ENCODE assay signal across 8 cellular contexts in the genomic region with DNA sequence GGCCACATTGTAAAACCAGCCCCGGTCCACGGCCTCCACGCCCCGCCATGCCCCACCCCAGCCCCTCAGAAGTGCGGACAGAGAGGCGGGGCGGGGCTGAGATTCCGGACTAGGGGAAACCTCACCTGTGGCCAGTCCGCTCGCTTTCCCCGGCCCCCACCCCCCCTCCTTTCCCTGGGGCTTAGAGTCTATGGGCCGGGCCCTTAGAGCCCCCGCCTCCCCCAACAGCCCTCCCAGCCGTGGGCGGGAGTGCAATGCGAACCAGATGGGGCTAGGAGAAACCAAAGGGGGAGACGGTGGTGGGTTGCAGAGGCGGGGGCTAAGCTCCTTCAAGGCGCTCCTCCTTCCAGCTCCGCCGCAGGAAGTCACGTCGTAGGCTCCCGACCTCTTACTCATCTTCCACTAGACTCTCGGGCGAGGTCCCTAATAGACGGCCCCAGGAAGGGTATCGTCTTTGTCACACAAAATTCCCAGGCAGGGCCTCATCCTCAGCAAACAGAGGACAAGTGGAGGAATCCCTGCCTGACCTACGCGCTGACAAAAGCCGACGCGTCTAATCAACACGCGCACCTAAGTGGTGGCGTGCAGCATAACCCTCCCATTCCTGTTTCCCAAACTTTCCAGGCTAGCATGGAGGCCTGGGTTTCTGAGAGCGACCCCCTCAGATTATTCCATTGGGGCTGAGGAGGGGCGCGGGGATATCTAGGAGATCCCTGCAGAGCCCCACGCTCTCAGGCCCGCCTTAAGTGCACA. TPM values are rescaled to one million over a fixed set of nuclear protein-coding genes. Genes with fewer than 3 reads are reported as not detected.
DNase-seq lines count a peak whose midpoint lies in the region; ATAC-seq, FAIRE-seq and TF ChIP-seq lines count a peak whose summit lies in the region.

No MANE protein-coding gene starts in this region.

- H3K27me3 ChIP-seq in SJCRH30 (0 out of 2 replicates have a peak, but pooled peaks cover 8% of the 10 kb centered on the region), ovary (no peaks in the 10 kb centered on the region)

- 0 to 1% (median 0%) methylated on average over 32 to 41 of the region's 41 CpGs for WGBS in ovary, 3 donors

- intact Hi-C loops in activated naive CD4-positive, alpha-beta T cell treated with anti-CD3 and anti-CD28 coated beads for 36 hours (cut with micrococcal nuclease) = loop anchor here (1.0 to 5.0 kb wide), 11 partner anchors 10 to 451 kb away; partner anchors contain the start of genes ARHGAP9, DDIT3, NEMP1 and PRIM1
- intact Hi-C loops in ovary (cut with DNase I) = loop anchor here in 2 of 4 donors (2.0 kb wide), 2 partner anchors 19 to 23 kb away; partner anchors contain the start of gene STAT6 (in 1 of the 2)

- peak; percentile 35 for TF ChIP-seq POLR2A in ovary (IDR thresholded peaks at IDR 0.05)

- FAIRE-seq in D721Med (lab: Jason Lieb, UNC) = no peak
- no peak for FAIRE-seq in HTR-8/SVneo (lab: Jason Lieb, UNC)

- H3K9me3 ChIP-seq in SJCRH30 (replicated peaks) = no peaks in the 10 kb centered on the region
- H3K9me3 ChIP-seq in ovary = no peaks in the 10 kb centered on the region

- H3K4me3 Mint-ChIP-seq in activated naive CD4-positive, alpha-beta T cell treated with anti-CD3 and anti-CD28 coated beads for 36 hours = peak overlapping the region; percentile 91
- peak overlapping the region; percentile 92 for H3K4me3 Mint-ChIP-seq in type B pancreatic cell

- peaks cover 7% of the 10 kb centered on the region for H3K36me3 ChIP-seq in SJCRH30
- H3K36me3 ChIP-seq in ovary = no peaks in the 10 kb centered on the region

- H3K4me3 ChIP-seq in SJCRH30 (peak overlapping the region; percentile 59), ovary (peak overlapping the region; percentile 67)

- peaks cover 53% of the 10 kb centered on the region for H3K4me1 Mint-ChIP-seq in activated naive CD4-positive, alpha-beta T cell treated with anti-CD3 and anti-CD28 coated beads for 36 hours (ENCODE audit: low read depth)
- peaks cover 40% of the 10 kb centered on the region for H3K4me1 Mint-ChIP-seq in type B pancreatic cell (ENCODE audit: unreplicated experiment)

- H3K36me3 Mint-ChIP-seq in activated naive CD4-positive, alpha-beta T cell treated with anti-CD3 and anti-CD28 coated beads for 36 hours (ENCODE audit: low read depth) = peaks cover 26% of the 10 kb centered on the region
- peaks cover 7% of the 10 kb centered on the region for H3K36me3 Mint-ChIP-seq in type B pancreatic cell

- no peaks in the 10 kb centered on the region for H3K9me3 Mint-ChIP-seq in activated naive CD4-positive, alpha-beta T cell treated with anti-CD3 and anti-CD28 coated beads for 36 hours
- H3K9me3 Mint-ChIP-seq in type B pancreatic cell = no peaks in the 10 kb centered on the region

- peak; percentile 32 for ATAC-seq in GM21367 (IDR thresholded peaks at IDR 0.05; ENCODE audit: unreplicated experiment)

- H3K27ac Mint-ChIP-seq in activated naive CD4-positive, alpha-beta T cell treated with anti-CD3 and anti-CD28 coated beads for 36 hours = peak overlapping the region; percentile 99
- peak overlapping the region; percentile 99 for H3K27ac Mint-ChIP-seq in type B pancreatic cell

- peak; percentile 21 for DNase-seq in D721Med (ENCODE audit: insufficient read length, low spot score)
- DNase-seq in HTR-8/SVneo (ENCODE audit: insufficient read length, low spot score) = peak; percentile 85
- DNase-seq in SJCRH30 = peak; percentile 98 to 99
- DNase-seq in activated naive CD4-positive, alpha-beta T cell treated with anti-CD3 and anti-CD28 coated beads for 36 hours = peak; percentile 79
- peak; percentile 95 for DNase-seq in glomerular visceral epithelial cell (ENCODE audit: extremely low spot score)
- peak; percentile 93 to 95 (median 94) for DNase-seq in ovary
- peak; percentile 87 for DNase-seq in type B pancreatic cell (ENCODE audit: extremely low spot score, unreplicated experiment)

- H3K27me3 Mint-ChIP-seq in activated naive CD4-positive, alpha-beta T cell treated with anti-CD3 and anti-CD28 coated beads for 36 hours (ENCODE audit: low read depth) = no peaks in the 10 kb centered on the region
- H3K27me3 Mint-ChIP-seq in type B pancreatic cell = no peaks in the 10 kb centered on the region

- H3K27ac ChIP-seq in SJCRH30 = peak overlapping the region; percentile 69
- H3K27ac ChIP-seq in ovary = peak overlapping the region; percentile 93 to 99

- TF ChIP-seq CTCF in D721Med (IDR thresholded peaks at IDR 0.05; ENCODE audit: insufficient read depth, missing control alignments) = no peak
- peak in 1 of 3 donors; percentile 22 for TF ChIP-seq CTCF in ovary (IDR thresholded peaks at IDR 0.05)
- TF ChIP-seq CTCF in type B pancreatic cell (conservative IDR thresholded peaks at IDR 0.05) = no peak

- CTCF ChIA-PET in activated naive CD4-positive, alpha-beta T cell treated with anti-CD3 and anti-CD28 coated beads for 36 hours (lab: Charles Lee) = interaction anchor here (1.3 to 16.9 kb wide), 3 partner anchors 13 to 28 kb away, joined by 3 to 292 read pairs (median 63); partner anchors contain the start of genes NEMP1 and STAT6

- no peak for TF ChIP-seq EP300 in ovary (IDR thresholded peaks at IDR 0.05)

- H3K4me1 ChIP-seq in SJCRH30 (peaks cover 5% of the 10 kb centered on the region; the same call in 1 of the 2 replicates), ovary (ENCODE audit: insufficient read depth) (peaks cover 15% of the 10 kb centered on the region)

RNA-seq across cellular contexts. Expression of gene NAB2, which starts 1.0 kb away (rescaled TPM):
- total RNA-seq in SJCRH30 (2014; rRNA removed; shearing (Covaris generic)) = 87.8 and 89.9 TPM in 2 replicates
- total RNA-seq in activated naive CD4-positive, alpha-beta T cell treated with anti-CD3 and anti-CD28 coated beads for 36 hours = 10 to 100 TPM; 18.4 to 19.1 TPM
- total RNA-seq in ovary = 100 to 1,000 TPM in 1 of 7 donors, 10 to 100 TPM in 6; 37.6 to 103 (median 70.8) TPM
- 10 to 100 TPM; 27.5 to 47.4 TPM for polyA plus RNA-seq in ovary
- total RNA-seq in type B pancreatic cell (ENCODE audit: low replicate concordance) = 48.3 and 49.7 TPM in 2 replicates

RNA-seq across cellular contexts. Expression of gene NEMP1, which starts 9.3 kb away (rescaled TPM):
- total RNA-seq in SJCRH30 (2014; rRNA removed; shearing (Covaris generic)) = 63.7 and 70.2 TPM in 2 replicates
- 10 to 100 TPM; 71.3 to 72.2 TPM for total RNA-seq in activated naive CD4-positive, alpha-beta T cell treated with anti-CD3 and anti-CD28 coated beads for 36 hours
- 10 to 100 TPM in 5 of 7 donors, 1 to 10 TPM in 2; 6.8 to 14.9 (median 10.8) TPM for total RNA-seq in ovary
- 10 to 100 TPM in 1 of 2 donors, 1 to 10 TPM in 1; 5.8 to 11.1 TPM for polyA plus RNA-seq in ovary
- total RNA-seq in type B pancreatic cell (ENCODE audit: low replicate concordance) = 17.4 and 32.0 TPM in 2 replicates

RNA-seq across cellular contexts. Expression of gene STAT6, which starts 23.3 kb away (rescaled TPM):
- total RNA-seq in SJCRH30 (2014; rRNA removed; shearing (Covaris generic)) = 15.1 and 15.8 TPM in 2 replicates
- total RNA-seq in activated naive CD4-positive, alpha-beta T cell treated with anti-CD3 and anti-CD28 coated beads for 36 hours = 100 to 1,000 TPM; 188 to 193 TPM
- total RNA-seq in ovary (100 to 1,000 TPM in 5 of 7 donors, 10 to 100 TPM in 2; 67.4 to 211 (median 168) TPM), type B pancreatic cell (ENCODE audit: low replicate concordance) (83.4 and 167 TPM in 2 replicates)
- 100 to 1,000 TPM; 145 to 158 TPM for polyA plus RNA-seq in ovary

RNA-seq across cellular contexts. Expression of gene MYO1A, which starts 37.9 kb away (rescaled TPM):
- total RNA-seq in SJCRH30 (2014; rRNA removed; shearing (Covaris generic)) = 0.02 TPM in 1 of 2 replicates, not detected in the other
- total RNA-seq in activated naive CD4-positive, alpha-beta T cell treated with anti-CD3 and anti-CD28 coated beads for 36 hours = 1 to 10 TPM; 1.4 to 1.5 TPM
- 1 to 10 TPM in 1 of 7 donors, under 1 TPM in 4, not detected in 2; 0.10 to 2.6 (median 0.23) TPM for total RNA-seq in ovary
- under 1 TPM; 0.08 to 0.38 TPM for polyA plus RNA-seq in ovary
- total RNA-seq in type B pancreatic cell (ENCODE audit: low replicate concordance) = 4.3 and 19.4 TPM in 2 replicates

RNA-seq across cellular contexts. Expression of gene LRP1, which starts 40.4 kb away (rescaled TPM):
- 53.7 and 58.6 TPM in 2 replicates for total RNA-seq in SJCRH30 (2014; rRNA removed; shearing (Covaris generic))
- 1 to 10 TPM; 1.0 to 1.5 TPM for total RNA-seq in activated naive CD4-positive, alpha-beta T cell treated with anti-CD3 and anti-CD28 coated beads for 36 hours
- total RNA-seq in ovary = 100 to 1,000 TPM; 148 to 640 (median 405) TPM
- 100 to 1,000 TPM in 1 of 2 donors, 10 to 100 TPM in 1; 76.4 to 168 TPM for polyA plus RNA-seq in ovary
- total RNA-seq in type B pancreatic cell (ENCODE audit: low replicate concordance) = 96.4 and 138 TPM in 2 replicates

Comparison
In these comparisons a context has a peak if more than half of its experiments do, and no peak if none do; other contexts are left out.
1. Peak in every context shown above with its lines: DNase-seq, ATAC-seq, H3K4me3 ChIP-seq and H3K27ac ChIP-seq.
2. DNase-seq: peak in every context shown above with its lines; median percentile 98 in SJCRH30; 95 in glomerular visceral epithelial cell; 94 in ovary; 87 in type B pancreatic cell; 85 in HTR-8/SVneo; 79 in activated naive CD4-positive, alpha-beta T cell treated with anti-CD3 and anti-CD28 coated beads for 36 hours; 21 in D721Med.